In genomic region chr1:174152424-174152823, GRCh38 we compare ENCODE assay signal across 15 cellular contexts.
"Had no signal": no experiment of that assay in that cellular context is flagged by ENCODE, and none has a peak within 500 bp of the region (broad histone marks: within the 10 kb centered on the region; RNA-seq: fewer than 3 reads in every experiment).

No MANE protein-coding gene starts in this region.

- H3K36me3 Mint-ChIP-seq: stimulated activated effector memory CD8-positive, alpha-beta T cell treated with anti-CD3 and anti-CD28 coated beads, Interleukin-12 subunit alpha, Interleukin-12 subunit beta, amount 100 ng/mL, for 72 hours had no signal

- H3K27ac ChIP-seq: body of pancreas had no signal

- H3K27me3 Mint-ChIP-seq: activated naive CD8-positive, alpha-beta T cell treated with anti-CD3 and anti-CD28 coated beads for 36 hours; dendritic cell treated with granulocyte-macrophage colony-stimulating factor and Interleukin-4, amounts not matched to agents 40 ng/mL and 50 ng/mL, for 4 days had no signal

- H3K4me3 ChIP-seq: body of pancreas had no signal

- H3K4me1 ChIP-seq: body of pancreas had no signal

- DNase-seq: activated CD4-positive, alpha-beta T cell treated with anti-CD3 and anti-CD28 coated beads, Interleukin-2, amount 50 U/mL, for 4 hours; activated naive CD8-positive, alpha-beta T cell treated with anti-CD3 and anti-CD28 coated beads for 36 hours; activated T-cell treated with anti-CD3 and anti-CD28 coated beads, Interleukin-2, amount 50 U/mL, for 48 hours; amygdala; body of pancreas; effector memory CD4-positive, alpha-beta T cell; foreskin melanocyte; head of caudate nucleus; immature natural killer cell; mesendoderm; nucleus accumbens had no signal

- ATAC-seq: activated CD4-positive, CD25-positive, alpha-beta regulatory T cell treated with anti-CD3 and anti-CD28 coated beads, Interleukin-2, amount 50 U/mL, for 24 hours; body of pancreas had no signal

- H3K27ac Mint-ChIP-seq: activated naive CD8-positive, alpha-beta T cell treated with anti-CD3 and anti-CD28 coated beads for 36 hours; dendritic cell treated with granulocyte-macrophage colony-stimulating factor and Interleukin-4, amounts not matched to agents 40 ng/mL and 50 ng/mL, for 4 days; nephron had no signal

- H3K9me3 ChIP-seq: body of pancreas had no signal

- H3K4me1 Mint-ChIP-seq: nephron had no signal

- H3K4me3 Mint-ChIP-seq: activated naive CD8-positive, alpha-beta T cell treated with anti-CD3 and anti-CD28 coated beads for 36 hours; dendritic cell treated with granulocyte-macrophage colony-stimulating factor and Interleukin-4, amounts not matched to agents 40 ng/mL and 50 ng/mL, for 4 days; nephron had no signal

- H3K9me3 Mint-ChIP-seq: dendritic cell treated with granulocyte-macrophage colony-stimulating factor and Interleukin-4, amounts not matched to agents 40 ng/mL and 50 ng/mL, for 4 days; stimulated activated effector memory CD8-positive, alpha-beta T cell treated with anti-CD3 and anti-CD28 coated beads, Interleukin-12 subunit alpha, Interleukin-12 subunit beta, amount 100 ng/mL, for 72 hours had no signal

- H3K27me3 ChIP-seq: body of pancreas had no signal
